In genomic region chr6:5030596-5031136, GRCh38 we compare ENCODE assay signal across 7 cellular contexts. TPM values are rescaled to one million over a fixed set of nuclear protein-coding genes. Genes with fewer than 3 reads are reported as not detected.
DNase-seq lines count a peak whose midpoint lies in the region; ATAC-seq, FAIRE-seq and TF ChIP-seq lines count a peak whose summit lies in the region.

No MANE protein-coding gene starts in this region.

- H3K36me3 ChIP-seq in adrenal gland (replicated peaks in 1 of 2) (no peaks in the 10 kb centered on the region), spleen (no peaks in the 10 kb centered on the region)

- H3K4me1 ChIP-seq in adrenal gland (replicated peaks in 1 of 2) (peaks cover 3 to 9% of the 10 kb centered on the region in 2 donors), spleen (peaks cover 0 to 31% (median 9%) of the 10 kb centered on the region in 6 donors)

- 14 to 22% (median 16%) methylated on average over 12 to 13 of the region's 13 CpGs for WGBS in adrenal gland, 4 donors
- WGBS in spleen, 5 donors, result 19 to 26% (median 23%) methylated on average over 13 of the region's 13 CpGs

- FAIRE-seq in GM12891 (lab: Jason Lieb, UNC), result peak; percentile 93

- intact Hi-C loops in adrenal gland (cut with DNase I) (no loop called here), spleen (cut with DNase I; ENCODE audit: low total_unique reads) (no loop called here)

- H3K27ac ChIP-seq in adrenal gland (no peak overlapping the region), spleen (no peak overlapping the region)

- ATAC-seq in HG02623 (IDR thresholded peaks at IDR 0.05; ENCODE audit: unreplicated experiment), result peak; percentile 79

- TF ChIP-seq POLR2A in GM12891 (IDR thresholded peaks at IDR 0.05; ENCODE audit: low read depth, low read length) (no peak), adrenal gland (IDR thresholded peaks at IDR 0.05) (no peak), spleen (IDR thresholded peaks at IDR 0.05) (no peak)

- TF ChIP-seq CTCF in adrenal gland (IDR thresholded peaks at IDR 0.05), result peak; percentile 68 to 87 (median 80)
- peak; percentile 24 to 81 (median 62) for TF ChIP-seq CTCF in spleen (IDR thresholded peaks at IDR 0.05 in 8 of 11, conservative IDR thresholded peaks at IDR 0.05 in 3 of 11)

- H3K27me3 ChIP-seq in adrenal gland (no peaks in the 10 kb centered on the region), spleen (replicated peaks in 1 of 7) (no peaks in the 10 kb centered on the region)

- H3K4me3 ChIP-seq in adrenal gland, result no peak overlapping the region
- H3K4me3 ChIP-seq in spleen, result no peak overlapping the region

- peak; percentile 59 for DNase-seq in GM12891 (ENCODE audit: insufficient read length, low spot score)
- peak; percentile 11 for DNase-seq in NCI-H1417 treated with DMSO at 0.1 percent for 48 hours (lab: John Stamatoyannopoulos, UW)
- peak; percentile 40 for DNase-seq in T follicular helper cell (ENCODE audit: low read depth)
- DNase-seq in adrenal gland, result peak; percentile 88 to 97 (median 94)
- peak; percentile 84 for DNase-seq in hepatic stellate cell (ENCODE audit: low spot score)
- DNase-seq in spleen, result peak; percentile 88

- H3K9me3 ChIP-seq in adrenal gland (replicated peaks in 1 of 3), result no peaks in the 10 kb centered on the region
- no peaks in the 10 kb centered on the region for H3K9me3 ChIP-seq in spleen

TF ChIP-seq in GM12891, 5 proteins besides CTCF, POLR2A, EP300 and RAD21:
- TF ChIP-seq POLR2AphosphoS5 (IDR thresholded peaks at IDR 0.05; ENCODE audit: low read depth, low read length) (no peak), TAF1 (IDR thresholded peaks at IDR 0.05; ENCODE audit: low read depth, low read length) (no peak), SPI1 (IDR thresholded peaks at IDR 0.05; ENCODE audit: low read depth, low read length) (no peak), PAX5 (IDR thresholded peaks at IDR 0.05; ENCODE audit: insufficient read depth, low read length, severe bottlenecking) (no peak), POU2F2 (IDR thresholded peaks at IDR 0.05; ENCODE audit: low read depth, low read length) (no peak)

RNA-seq across cellular contexts. Expression of gene RPP40, which starts 26.8 kb away (rescaled TPM):
- 6.8 TPM for polyA plus RNA-seq in GM12891 (2012; ENCODE audit: low read depth, missing spikeins)
- total RNA-seq in adrenal gland, result 10 to 100 TPM in 6 of 8 donors, 1 to 10 TPM in 2; 5.2 to 31.4 (median 15.6) TPM
- polyA plus RNA-seq in adrenal gland, result 10 to 100 TPM in 2 of 3 donors, 1 to 10 TPM in 1; 6.0 to 38.8 (median 13.6) TPM
- 10 to 100 TPM in 1 of 7 donors, 1 to 10 TPM in 6; 5.3 to 16.6 (median 8.0) TPM for total RNA-seq in spleen
- 1 to 10 TPM; 4.2 to 9.9 (median 9.5) TPM for polyA plus RNA-seq in spleen

RNA-seq across cellular contexts. Expression of gene PPP1R3G, which starts 54.5 kb away (rescaled TPM):
- 0.41 TPM for polyA plus RNA-seq in GM12891 (2012; ENCODE audit: low read depth, missing spikeins)
- 10 to 100 TPM in 5 of 8 donors, 1 to 10 TPM in 3; 2.3 to 17.1 (median 14.2) TPM for total RNA-seq in adrenal gland
- polyA plus RNA-seq in adrenal gland, result 1 to 10 TPM; 1.2 to 2.1 (median 1.6) TPM
- 10 to 100 TPM in 1 of 7 donors, 1 to 10 TPM in 6; 2.2 to 10.1 (median 5.0) TPM for total RNA-seq in spleen
- polyA plus RNA-seq in spleen, result 1 to 10 TPM in 1 of 3 donors, under 1 TPM in 2; 0.54 to 2.0 (median 0.93) TPM

Comparison
In these comparisons a context has a peak if more than half of its experiments do, and no peak if none do; other contexts are left out.
1. DNase-seq: peak in every context shown above with its lines; median percentile 94 in adrenal gland; 88 in spleen; 84 in hepatic stellate cell; 59 in GM12891; 40 in T follicular helper cell; 11 in NCI-H1417 treated with DMSO at 0.1 percent for 48 hours.